ENCODE assay signal across 21 cellular contexts in the genomic region with DNA sequence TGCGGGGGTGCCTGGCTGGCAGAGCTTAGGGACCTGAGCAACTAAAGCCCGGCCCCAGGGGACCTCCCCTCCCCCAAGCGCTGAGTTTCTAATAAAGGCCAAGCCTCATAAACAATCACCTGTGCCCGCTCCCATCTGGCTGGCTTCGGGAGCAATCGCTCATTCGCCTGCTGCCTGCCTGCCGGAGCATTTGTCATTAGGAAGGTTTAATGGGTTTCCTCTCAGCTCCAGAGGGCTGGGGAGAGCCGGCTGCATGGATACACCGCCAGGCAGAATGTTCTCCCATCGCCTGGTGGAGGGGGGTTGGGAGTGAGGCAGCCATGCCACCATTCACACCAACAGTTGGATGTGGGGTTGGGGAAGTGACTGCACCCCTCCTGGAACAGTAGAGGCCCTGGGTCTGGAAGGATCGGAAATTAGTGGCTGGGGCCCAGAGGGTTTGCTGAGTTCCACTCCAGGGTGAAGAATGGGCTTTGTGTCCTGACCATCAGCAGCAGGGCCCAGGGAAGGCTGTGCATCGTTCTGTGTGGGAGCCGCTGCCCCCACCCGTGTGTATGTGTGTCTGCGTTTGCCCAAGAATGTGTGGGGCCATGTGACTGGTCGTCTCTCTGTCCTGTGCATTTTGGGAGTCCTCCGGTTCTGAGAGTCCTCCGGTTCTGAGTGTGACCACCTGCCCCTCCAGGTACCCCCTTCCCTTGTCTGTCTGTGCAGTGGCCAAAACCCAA. TPM values are rescaled to one million over a fixed set of nuclear protein-coding genes. Genes with fewer than 3 reads are reported as not detected.
DNase-seq lines count a peak whose midpoint lies in the region; ATAC-seq and TF ChIP-seq lines count a peak whose summit lies in the region.
"Had no signal": no experiment of that assay in that cellular context is flagged by ENCODE, and none has a peak within 500 bp of the region (broad histone marks: within the 10 kb centered on the region; RNA-seq: fewer than 3 reads in every experiment).

No MANE protein-coding gene starts in this region.

- no peaks in the 10 kb centered on the region for H3K27me3 Mint-ChIP-seq in brain
- no peaks in the 10 kb centered on the region for H3K27me3 Mint-ChIP-seq in progenitor cell of endocrine pancreas
- H3K27me3 Mint-ChIP-seq: CD8-positive, alpha-beta memory T cell; type B pancreatic cell had no signal

- no peak for ATAC-seq in GM18511 (IDR thresholded peaks at IDR 0.05; ENCODE audit: unreplicated experiment)
- ATAC-seq in GM21423 (IDR thresholded peaks at IDR 0.05; ENCODE audit: unreplicated experiment), result no peak
- ATAC-seq in HG03457 (IDR thresholded peaks at IDR 0.05; ENCODE audit: unreplicated experiment), result no peak
- ATAC-seq: activated T-cell treated with anti-CD3 and anti-CD28 coated beads, Interleukin-2, amount 50 U/mL, for 72 hours; heart right ventricle; HepG2 had no signal

- no peaks in the 10 kb centered on the region for H3K9me3 Mint-ChIP-seq in brain
- peaks cover 4% of the 10 kb centered on the region for H3K9me3 Mint-ChIP-seq in progenitor cell of endocrine pancreas (ENCODE audit: low read depth)
- H3K9me3 Mint-ChIP-seq: activated T-cell treated with anti-CD3 and anti-CD28 coated beads, Interleukin-2, amount 50 U/mL, for 72 hours; CD8-positive, alpha-beta memory T cell; type B pancreatic cell had no signal

- H3K36me3 Mint-ChIP-seq in brain (peaks cover 22% of the 10 kb centered on the region), progenitor cell of endocrine pancreas (ENCODE audit: insufficient read depth) (peaks cover 15% of the 10 kb centered on the region)

- POLR2A ChIA-PET in HEK293 (lab: Yijun Ruan, JAX), result no interaction called here

- DNase-seq in NCI-H2107 treated with DMSO at 0.1 percent for 48 hours (lab: John Stamatoyannopoulos, UW; ENCODE audit: unreplicated experiment), result peak; percentile 65
- no peak for DNase-seq in progenitor cell of endocrine pancreas (ENCODE audit: low spot score, unreplicated experiment)
- DNase-seq in mesenteric fat pad (ENCODE audit: low spot score), result no peak
- DNase-seq: activated naive CD4-positive, alpha-beta T cell treated with anti-CD3 and anti-CD28 coated beads, Interleukin-2, amount 50 U/mL, for 16 hours; activated T-cell treated with anti-CD3 and anti-CD28 coated beads, Interleukin-2, amount 50 U/mL, for 72 hours; CD8-positive, alpha-beta memory T cell; heart right ventricle; NCI-H2081 treated with DMSO at 0.1 percent for 48 hours; pancreas; SK-N-SH; stimulated activated CD4-positive, alpha-beta T cell treated with anti-CD3 and anti-CD28 coated beads, Interleukin-1b, Interleukin-23, amount 100 ng/mL, for 48 hours; stomach; T-helper 9 cell had no signal

- H3K27ac ChIP-seq in HEK293 (ENCODE audit: extremely low read depth, low read depth, low read length), result no peak overlapping the region
- H3K27ac ChIP-seq: heart right ventricle, pancreas, stomach had no signal

- H3K4me1 ChIP-seq in HEK293 (ENCODE audit: control insufficient read depth, insufficient read depth, low read length), result no peaks in the 10 kb centered on the region
- H3K4me1 ChIP-seq: pancreas had no signal

- peak overlapping the region in 4 of 5 experiments; percentile 73 to 95 (median 86) for H3K27ac Mint-ChIP-seq in brain
- peak overlapping the region; percentile 87 for H3K27ac Mint-ChIP-seq in progenitor cell of endocrine pancreas
- H3K27ac Mint-ChIP-seq: activated T-cell treated with anti-CD3 and anti-CD28 coated beads, Interleukin-2, amount 50 U/mL, for 72 hours; type B pancreatic cell had no signal

- H3K4me3 Mint-ChIP-seq in brain (peak overlapping the region in 1 of 5 experiments; percentile 18), progenitor cell of endocrine pancreas (ENCODE audit: low read depth) (no peak overlapping the region)
- H3K4me3 Mint-ChIP-seq: activated T-cell treated with anti-CD3 and anti-CD28 coated beads, Interleukin-2, amount 50 U/mL, for 72 hours; CD8-positive, alpha-beta memory T cell; type B pancreatic cell had no signal

- H3K9me3 ChIP-seq in HEK293 (ENCODE audit: control insufficient read depth, insufficient read depth, low read depth, low read length), result no peaks in the 10 kb centered on the region
- H3K9me3 ChIP-seq: heart right ventricle, pancreas, SK-N-SH, stomach had no signal

- H3K36me3 ChIP-seq in HEK293 (ENCODE audit: control insufficient read depth in 2 of 2, insufficient read depth in 1 of 2, low read length in 2 of 2), result peaks cover 0 to 54% of the 10 kb centered on the region in 2 experiments; a peak in 2 of 3 replicates
- H3K36me3 ChIP-seq: pancreas had no signal

- no peak overlapping the region for H3K4me3 ChIP-seq in HEK293 (ENCODE audit: low read depth, low read length)
- H3K4me3 ChIP-seq: heart right ventricle, lung, pancreas, stomach had no signal

- peaks cover 24% of the 10 kb centered on the region for H3K4me1 Mint-ChIP-seq in brain
- peaks cover 11% of the 10 kb centered on the region for H3K4me1 Mint-ChIP-seq in progenitor cell of endocrine pancreas (ENCODE audit: low read depth)

- CTCF ChIA-PET in HEK293 (lab: Yijun Ruan, JAX), result interaction anchor here (0.5 to 0.6 kb wide), 3 partner anchors 25 to 1036 kb away, joined by 3 to 7 read pairs (median 3); no protein-coding TSS in a partner anchor

- TF ChIP-seq CTCF in HEK293 (tag by site-specific recombination; IDR thresholded peaks at IDR 0.05) (no peak), brain (conservative IDR thresholded peaks at IDR 0.05) (no peak), progenitor cell of endocrine pancreas (IDR thresholded peaks at IDR 0.05; ENCODE audit: unreplicated experiment) (no peak)

TF ChIP-seq in HEK293, 187 proteins besides CTCF, POLR2A, EP300 and RAD21:
- peak; percentile 28; the same call in 1 of the 2 replicates for TF ChIP-seq ZFHX2 (tag by site-specific recombination; conservative IDR thresholded peaks at IDR 0.05)
- no peak for TF ChIP-seq OSR2 (tag by site-specific recombination; IDR thresholded peaks at IDR 0.05)

RNA-seq across cellular contexts. Expression of gene PIN1, which starts 15.3 kb away (rescaled TPM):
- polyA plus RNA-seq in brain (ENCODE audit: insufficient read depth, low read depth, low replicate concordance), result 273 TPM
- total RNA-seq in progenitor cell of endocrine pancreas (83.3 and 90.6 TPM in 2 replicates), mesenteric fat pad (52.0 TPM)

RNA-seq across cellular contexts. Expression of gene UBL5, which starts 22.7 kb away (rescaled TPM):
- 841 TPM for polyA plus RNA-seq in brain (ENCODE audit: insufficient read depth, low read depth, low replicate concordance)
- 335 and 342 TPM in 2 replicates for total RNA-seq in progenitor cell of endocrine pancreas
- total RNA-seq in mesenteric fat pad, result 263 TPM

RNA-seq across cellular contexts. Expression of gene FBXL12, which starts 31.5 kb away (rescaled TPM):
- 15.3 TPM for polyA plus RNA-seq in brain (ENCODE audit: insufficient read depth, low read depth, low replicate concordance)
- 30.9 and 32.0 TPM in 2 replicates for total RNA-seq in progenitor cell of endocrine pancreas
- 23.0 TPM for total RNA-seq in mesenteric fat pad
